Comparison of ENCODE assay signal across 30 cellular contexts in the genomic region with DNA sequence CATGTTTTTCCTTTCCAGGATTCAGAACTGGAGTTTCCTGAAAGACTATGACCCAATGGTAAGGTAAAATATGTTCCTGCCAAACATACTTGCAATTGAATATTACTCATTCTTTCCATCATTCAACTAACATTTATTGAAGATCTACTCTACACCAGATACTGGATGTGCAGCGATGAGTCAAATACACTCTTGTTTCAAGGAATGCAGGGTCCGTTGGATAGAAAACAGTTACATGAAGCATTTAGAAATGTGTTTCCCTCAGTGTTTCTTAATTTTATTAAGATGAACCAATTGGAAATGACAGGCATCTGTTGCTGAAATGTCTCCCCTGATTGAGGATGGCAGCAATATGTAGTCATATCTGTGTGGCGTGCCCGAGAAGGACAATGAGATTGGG.
DNase-seq lines count a peak whose midpoint lies in the region; ATAC-seq, FAIRE-seq and TF ChIP-seq lines count a peak whose summit lies in the region.
"Had no signal": no experiment of that assay in that cellular context is flagged by ENCODE, and none has a peak within 500 bp of the region (broad histone marks: within the 10 kb centered on the region; RNA-seq: fewer than 3 reads in every experiment).

No MANE protein-coding gene starts in this region.

- H3K9ac ChIP-seq in adipocyte (ENCODE audit: low read length): no peak overlapping the region
- H3K9ac ChIP-seq: BLaER1 treated with 17β-estradiol and CSF1 and Interleukin-3, amounts not matched to agents 10 nM and 100 nM had no signal

- H3K27me3 ChIP-seq in adipocyte (replicated peaks; ENCODE audit: control insufficient read depth, insufficient read depth, low read length): peaks cover 34% of the 10 kb centered on the region
- H3K27me3 ChIP-seq: BLaER1 treated with 17β-estradiol and CSF1 and Interleukin-3, amounts not matched to agents 10 nM and 100 nM; Peyer's patch had no signal

- peaks cover 1% of the 10 kb centered on the region for H3K9me3 ChIP-seq in adipocyte (ENCODE audit: control insufficient read depth, low read length)
- H3K9me3 ChIP-seq: BLaER1 treated with 17β-estradiol and CSF1 and Interleukin-3, amounts not matched to agents 10 nM and 100 nM; lower lobe of right lung; mucosa of descending colon; Peyer's patch had no signal

- peaks cover 6% of the 10 kb centered on the region for H3K4me1 ChIP-seq in adipocyte (ENCODE audit: control insufficient read depth, insufficient read depth, low read length)
- H3K4me1 ChIP-seq: lower lobe of right lung, Peyer's patch had no signal

- no peak for FAIRE-seq in HTR-8/SVneo (lab: Jason Lieb, UNC)
- FAIRE-seq: kidney, TTC549 had no signal

- ATAC-seq in GM21528 (IDR thresholded peaks at IDR 0.05; ENCODE audit: low FRiP score, unreplicated experiment) (no peak), GM18907 (IDR thresholded peaks at IDR 0.05; ENCODE audit: unreplicated experiment) (no peak)
- ATAC-seq: activated CD4-positive, CD25-positive, alpha-beta regulatory T cell treated with anti-CD3 and anti-CD28 coated beads, Interleukin-2, amount 50 U/mL, for 24 hours; activated CD8-positive, alpha-beta T cell treated with anti-CD3 and anti-CD28 coated beads for 36 hours; activated T-helper 17 cell treated with anti-CD3 and anti-CD28 coated beads, Interleukin-2, amount 50 U/mL, for 72 hours; lower lobe of right lung; mucosa of descending colon; natural killer cell treated with Interleukin-12 subunit alpha and Interleukin-12 subunit beta and Interleukin-15 and Interleukin-18, amount 100 ng/mL, for 72 hours had no signal

- H3K4me3 ChIP-seq in AG10803 (ENCODE audit: low read length): no peak overlapping the region
- H3K4me3 ChIP-seq in adipocyte (ENCODE audit: low read length): no peak overlapping the region
- no peak overlapping the region for H3K4me3 ChIP-seq in fibroblast of mammary gland (ENCODE audit: control insufficient read depth, low read depth, low read length)
- H3K4me3 ChIP-seq: BLaER1 treated with 17β-estradiol and CSF1 and Interleukin-3, amounts not matched to agents 10 nM and 100 nM; lower lobe of right lung; mucosa of descending colon; Peyer's patch; smooth muscle cell had no signal

- DNase-seq in AG10803 (ENCODE audit: low read depth) (peak; percentile 28), HTR-8/SVneo (ENCODE audit: insufficient read length, low spot score) (peak; percentile 22), adipocyte (ENCODE audit: low read depth) (peak; percentile 47), fibroblast of mammary gland (ENCODE audit: low read depth) (peak; percentile 82), OCI-M1 (lab: John Stamatoyannopoulos, UW) (no peak), putamen (ENCODE audit: low spot score) (no peak)
- DNase-seq: activated CD8-positive, alpha-beta T cell treated with anti-CD3 and anti-CD28 coated beads for 36 hours; anterior cingulate cortex; COR-L47; DMS79; GOT3; lower lobe of right lung; mucosa of descending colon; NCI-H1105; NCI-H187 treated with DMSO at 0.1 percent for 48 hours; NCI-H524 treated with DMSO at 0.1 percent for 48 hours; Peyer's patch; retina; SIG-M5; stimulated activated CD4-positive, alpha-beta T cell treated with anti-CD3 and anti-CD28 coated beads, Interleukin-2, amount 100 ng/mL, for 24 hours; T-helper 1 cell had no signal

- no peaks in the 10 kb centered on the region for H3K36me3 ChIP-seq in adipocyte (ENCODE audit: control insufficient read depth, insufficient read depth, low read length, severe bottlenecking)
- H3K36me3 ChIP-seq: BLaER1 treated with 17β-estradiol and CSF1 and Interleukin-3, amounts not matched to agents 10 nM and 100 nM; lower lobe of right lung; Peyer's patch had no signal

- TF ChIP-seq CTCF in AG10803 (conservative IDR thresholded peaks at IDR 0.05; ENCODE audit: low read length) (no peak), fibroblast of mammary gland (conservative IDR thresholded peaks at IDR 0.05; ENCODE audit: control insufficient read depth, insufficient read depth, low read depth, low read length) (no peak)

Comparison
In these comparisons a context has a peak if more than half of its experiments do, and no peak if none do; other contexts are left out.
1. DNase-seq: peak in AG10803 (single experiment), HTR-8/SVneo (single experiment), adipocyte (single experiment) and fibroblast of mammary gland (single experiment); none in OCI-M1 (single experiment) and putamen (single experiment).